ENCODE assay signal across 22 cellular contexts in the genomic region with DNA sequence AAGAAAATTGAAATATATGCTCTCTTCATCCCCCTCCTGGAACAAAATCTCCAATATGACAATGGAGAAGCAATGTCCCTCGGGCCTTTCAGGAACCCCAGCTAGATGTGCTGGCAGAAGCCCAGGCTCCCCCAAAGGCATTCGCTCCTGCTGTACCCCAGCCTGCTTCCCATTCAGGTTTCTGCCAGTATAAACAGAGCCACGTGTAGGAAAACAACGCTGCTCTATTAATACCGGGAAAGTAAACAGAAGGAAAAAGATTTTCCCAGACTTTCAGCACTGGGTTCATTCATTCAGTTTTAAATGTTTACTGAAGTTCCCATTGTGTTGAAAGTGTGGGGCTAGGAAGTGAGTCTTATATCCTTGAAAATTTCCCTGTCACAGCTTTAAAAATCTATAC.
DNase-seq lines count a peak whose midpoint lies in the region; ATAC-seq, FAIRE-seq and TF ChIP-seq lines count a peak whose summit lies in the region.
"Had no signal": no experiment of that assay in that cellular context is flagged by ENCODE, and none has a peak within 500 bp of the region (broad histone marks: within the 10 kb centered on the region; RNA-seq: fewer than 3 reads in every experiment).

No MANE protein-coding gene starts in this region.

- no peak for TF ChIP-seq POLR2A in GM12891 (IDR thresholded peaks at IDR 0.05; ENCODE audit: low read depth, low read length)

- no peak for TF ChIP-seq CTCF in HEK293 (tag by site-specific recombination; IDR thresholded peaks at IDR 0.05)
- no peak for TF ChIP-seq CTCF in neural crest cell (conservative IDR thresholded peaks at IDR 0.05)

- intact Hi-C loops in cardiac septum (cut with DNase I) = no loop called here

- no peaks in the 10 kb centered on the region for H3K36me3 Mint-ChIP-seq in neural crest cell (ENCODE audit: low read depth)
- H3K36me3 Mint-ChIP-seq: CD4-positive, CD25-positive, alpha-beta regulatory T cell; CD8-positive, alpha-beta memory T cell had no signal

- no peak for FAIRE-seq in GM12891 (lab: Jason Lieb, UNC)
- FAIRE-seq: GM12878, GM19239, H1, HTR-8/SVneo had no signal

- no peak overlapping the region for H3K27ac ChIP-seq in HEK293 (ENCODE audit: extremely low read depth, low read depth, low read length)

- H3K36me3 ChIP-seq in HEK293 (ENCODE audit: control insufficient read depth in 2 of 2, insufficient read depth in 1 of 2, low read length in 2 of 2) = no peaks in the 10 kb centered on the region
- H3K36me3 ChIP-seq: BE2C had no signal

- CTCF ChIA-PET in HEK293 (lab: Yijun Ruan, JAX) = interaction anchor here (1.1 kb wide), 1 partner anchor 95 kb away, joined by 4 read pairs; no protein-coding TSS in a partner anchor

- peak; percentile 35 for ATAC-seq in left lobe of liver
- ATAC-seq: GM12878 had no signal

- no peaks in the 10 kb centered on the region for H3K4me1 Mint-ChIP-seq in neural crest cell
- H3K4me1 Mint-ChIP-seq: CD4-positive, CD25-positive, alpha-beta regulatory T cell; CD8-positive, alpha-beta memory T cell; H9; IgD-negative memory B cell had no signal

- H3K4me3 ChIP-seq in HEK293 (ENCODE audit: low read depth, low read length) = no peak overlapping the region
- H3K4me3 ChIP-seq: GM12878 had no signal

- POLR2A ChIA-PET in HEK293 (lab: Yijun Ruan, JAX) = no interaction called here

- DNase-seq in NCI-H69 (lab: John Stamatoyannopoulos, UW) (peak; percentile 67), left lobe of liver (ENCODE audit: low spot score) (no peak), neural crest cell (ENCODE audit: low read depth, low spot score) (no peak), GM12891 (ENCODE audit: insufficient read length, low spot score) (no peak), cardiac septum (ENCODE audit: low spot score) (no peak), SKM-1 (lab: John Stamatoyannopoulos, UW; ENCODE audit: unreplicated experiment) (no peak)
- DNase-seq: ACHN; BE2C; C1 segment of cervical spinal cord; CD4-positive, CD25-positive, alpha-beta regulatory T cell; CD8-positive, alpha-beta memory T cell; COR-L47; DMS 273 treated with DMSO at 0.1 percent for 48 hours; DND-41; EL; H9 had no signal

- no peak overlapping the region for H3K4me3 Mint-ChIP-seq in neural crest cell
- H3K4me3 Mint-ChIP-seq: CD4-positive, CD25-positive, alpha-beta regulatory T cell; CD8-positive, alpha-beta memory T cell; H9; IgD-negative memory B cell had no signal

- peak overlapping the region; percentile 66 for H3K27ac Mint-ChIP-seq in neural crest cell (ENCODE audit: unreplicated experiment)
- H3K27ac Mint-ChIP-seq: CD4-positive, CD25-positive, alpha-beta regulatory T cell; H9; IgD-negative memory B cell had no signal

- H3K4me1 ChIP-seq in HEK293 (ENCODE audit: control insufficient read depth, insufficient read depth, low read length) = peaks cover 2% of the 10 kb centered on the region; the same call in 1 of the 2 replicates

- no peaks in the 10 kb centered on the region for H3K9me3 ChIP-seq in HEK293 (ENCODE audit: control insufficient read depth, insufficient read depth, low read depth, low read length)
- H3K9me3 ChIP-seq: BE2C had no signal

- H3K9me3 Mint-ChIP-seq in neural crest cell = no peaks in the 10 kb centered on the region
- H3K9me3 Mint-ChIP-seq: H9 had no signal

- no peaks in the 10 kb centered on the region for H3K27me3 Mint-ChIP-seq in neural crest cell (ENCODE audit: low read depth)

TF ChIP-seq in HEK293, 187 proteins besides CTCF, POLR2A, EP300 and RAD21:
- TF ChIP-seq EGR2 (tag by site-specific recombination; IDR thresholded peaks at IDR 0.05; ENCODE audit: low read depth) (no peak), FEZF1 (tag by site-specific recombination; IDR thresholded peaks at IDR 0.05) (peak; percentile 22; the same call in 1 of the 2 replicates), ZNF600 (tag by site-specific recombination; IDR thresholded peaks at IDR 0.05) (no peak), ZNF76 (tag by site-specific recombination; IDR thresholded peaks at IDR 0.05; ENCODE audit: borderline replicate concordance, low read depth) (no peak), ZNF341 (tag by site-specific recombination; IDR thresholded peaks at IDR 0.05; ENCODE audit: low read depth) (no peak)

TF ChIP-seq in GM12891, 5 proteins besides CTCF, POLR2A, EP300 and RAD21:
- TF ChIP-seq POU2F2 (IDR thresholded peaks at IDR 0.05; ENCODE audit: low read depth, low read length) (no peak), POLR2AphosphoS5 (IDR thresholded peaks at IDR 0.05; ENCODE audit: low read depth, low read length) (no peak), TAF1 (IDR thresholded peaks at IDR 0.05; ENCODE audit: low read depth, low read length) (no peak), PAX5 (IDR thresholded peaks at IDR 0.05; ENCODE audit: insufficient read depth, low read length, severe bottlenecking) (no peak), SPI1 (IDR thresholded peaks at IDR 0.05; ENCODE audit: low read depth, low read length) (no peak)
